ENCODE assay signal across 8 cellular contexts in genomic region chr1:98661544-98662353, GRCh38. TPM values are rescaled to one million over a fixed set of nuclear protein-coding genes. Genes with fewer than 3 reads are reported as not detected.
DNase-seq lines count a peak whose midpoint lies in the region; ATAC-seq, FAIRE-seq and TF ChIP-seq lines count a peak whose summit lies in the region.

SNX7 (plus strand) TSS chr1:98661721; CDS start chr1:98661732, 11 bp downstream.

- H3K27ac ChIP-seq in CD8-positive, alpha-beta memory T cell (ENCODE audit: low read depth, low read length): no peak within 1 kb of the TSS
- peak within 1 kb of the TSS; percentile 48 to 80 (median 62) for H3K27ac ChIP-seq in gastrocnemius medialis

- peak within 1 kb of the TSS; percentile 64 to 88 (median 84) for H3K4me3 Mint-ChIP-seq in CD8-positive, alpha-beta memory T cell
- peak within 1 kb of the TSS; percentile 99 for H3K4me3 Mint-ChIP-seq in chondrocyte (ENCODE audit: unreplicated experiment)

- peaks cover 5% of the 10 kb centered on the region for H3K4me1 ChIP-seq in CD8-positive, alpha-beta memory T cell (ENCODE audit: insufficient read depth, low read length)
- H3K4me1 ChIP-seq in gastrocnemius medialis: peaks cover 5 to 7% of the 10 kb centered on the region in 2 donors

- intact Hi-C loops in gastrocnemius medialis (cut with DNase I; ENCODE audit: low total_unique reads): no loop called here

- H3K36me3 ChIP-seq in CD8-positive, alpha-beta memory T cell (ENCODE audit: insufficient read depth, low read length): no peaks in the 10 kb centered on the region
- no peaks in the 10 kb centered on the region for H3K36me3 ChIP-seq in gastrocnemius medialis

- H3K27ac Mint-ChIP-seq in CD8-positive, alpha-beta memory T cell: peak within 1 kb of the TSS in 1 of 8 donors; percentile 81
- peak within 1 kb of the TSS; percentile 97 for H3K27ac Mint-ChIP-seq in chondrocyte (ENCODE audit: unreplicated experiment)

- peaks cover 31 to 50% of the 10 kb centered on the region in 2 donors for H3K27me3 Mint-ChIP-seq in CD8-positive, alpha-beta memory T cell
- H3K27me3 Mint-ChIP-seq in chondrocyte (ENCODE audit: low read depth): no peaks in the 10 kb centered on the region

- peaks cover 0 to 7% (median 0%) of the 10 kb centered on the region in 5 donors for H3K9me3 Mint-ChIP-seq in CD8-positive, alpha-beta memory T cell
- H3K9me3 Mint-ChIP-seq in chondrocyte (ENCODE audit: low read depth): no peaks in the 10 kb centered on the region

- ATAC-seq in HG03432 (IDR thresholded peaks at IDR 0.05; ENCODE audit: unreplicated experiment): peak; percentile 95
- ATAC-seq in gastrocnemius medialis: peak; percentile 73 to 76

- TF ChIP-seq CTCF in chondrocyte (IDR thresholded peaks at IDR 0.05) (peak; percentile 74), gastrocnemius medialis (IDR thresholded peaks at IDR 0.05 in 4 of 5, conservative IDR thresholded peaks at IDR 0.05 in 1 of 5) (no peak)

- in situ Hi-C loops in gastrocnemius medialis (cut with MboI; ENCODE audit: low sequenced_read_pairs in 4 of 4): no loop called here

- POLR2A ChIA-PET in CD8-positive, alpha-beta memory T cell (lab: Charles Lee): no interaction called here

- peak; percentile 57 for FAIRE-seq in GM19239 (lab: Jason Lieb, UNC)

- DNase-seq in CD8-positive, alpha-beta memory T cell: peak in 1 of 5 donors; percentile 6
- DNase-seq in GM19239 (ENCODE audit: insufficient read length, low spot score) (peak; percentile 38), RKO (ENCODE audit: low spot score) (peak; percentile 72), chondrocyte (ENCODE audit: low spot score) (peak; percentile 96), inferior parietal cortex (ENCODE audit: extremely low spot score) (peak; percentile 66), gastrocnemius medialis (peak; percentile 30 to 47)
- no peak for DNase-seq in stimulated activated naive CD4-positive, alpha-beta T cell treated with Interleukin-2 at 50 U/mL for 16 hours (lab: John Stamatoyannopoulos, UW)

- CTCF ChIA-PET in CD8-positive, alpha-beta memory T cell (lab: Charles Lee): no interaction called here

- peaks cover 4% of the 10 kb centered on the region for H3K27me3 ChIP-seq in CD8-positive, alpha-beta memory T cell (ENCODE audit: insufficient read depth, low read length, poor library complexity, severe bottlenecking)
- H3K27me3 ChIP-seq in gastrocnemius medialis: peaks cover 6 to 13% (median 6%) of the 10 kb centered on the region in 3 donors

- peak in 1 of 2 donors; percentile 41 for TF ChIP-seq POLR2A in gastrocnemius medialis (IDR thresholded peaks at IDR 0.05)

- no peaks in the 10 kb centered on the region for H3K36me3 Mint-ChIP-seq in CD8-positive, alpha-beta memory T cell
- H3K36me3 Mint-ChIP-seq in chondrocyte (ENCODE audit: low read depth): no peaks in the 10 kb centered on the region

- peak within 1 kb of the TSS; percentile 45 for H3K4me3 ChIP-seq in CD8-positive, alpha-beta memory T cell (ENCODE audit: low read length)
- H3K4me3 ChIP-seq in gastrocnemius medialis: peak within 1 kb of the TSS; percentile 62 to 81 (median 70)

- no peaks in the 10 kb centered on the region for H3K9me3 ChIP-seq in CD8-positive, alpha-beta memory T cell (ENCODE audit: low read length)
- no peaks in the 10 kb centered on the region for H3K9me3 ChIP-seq in gastrocnemius medialis

- peaks cover 16 to 19% (median 18%) of the 10 kb centered on the region in 3 donors for H3K4me1 Mint-ChIP-seq in CD8-positive, alpha-beta memory T cell
- H3K4me1 Mint-ChIP-seq in chondrocyte (ENCODE audit: low read depth): peaks cover 34% of the 10 kb centered on the region

RNA-seq across cellular contexts. Expression of gene SNX7, which starts in this region (rescaled TPM):
- under 1 TPM in 1 of 2 experiments, not detected in 1; 0.11 TPM for total RNA-seq in CD8-positive, alpha-beta memory T cell
- 1.3 TPM for polyA plus RNA-seq in CD8-positive, alpha-beta memory T cell
- 34.0 to 43.9 TPM (median 35.1 TPM) in 3 replicates for total RNA-seq in chondrocyte
- 1 to 10 TPM in 3 of 4 donors, under 1 TPM in 1; 0.75 to 3.3 (median 2.4) TPM for total RNA-seq in gastrocnemius medialis
